In genomic region chr15:56734013-56734625, GRCh38 we compare ENCODE assay signal across 9 cellular contexts. TPM values are rescaled to one million over a fixed set of nuclear protein-coding genes. Genes with fewer than 3 reads are reported as not detected.
DNase-seq lines count a peak whose midpoint lies in the region; ATAC-seq, FAIRE-seq and TF ChIP-seq lines count a peak whose summit lies in the region.
"Had no signal": no experiment of that assay in that cellular context is flagged by ENCODE, and none has a peak within 500 bp of the region (broad histone marks: within the 10 kb centered on the region; RNA-seq: fewer than 3 reads in every experiment).

No MANE protein-coding gene starts in this region.

- TF ChIP-seq POLR2A in testis (IDR thresholded peaks at IDR 0.05) = no peak

- dilution Hi-C loops in keratinocyte (cut with MboI; ENCODE audit: extremely low pct_ligation_motif_present, low sequenced_read_pairs) = no loop called here

- no peaks in the 10 kb centered on the region for H3K9me3 Mint-ChIP-seq in activated CD8-positive, alpha-beta memory T cell treated with anti-CD3 and anti-CD28 coated beads, Interleukin-2, amount 10 ng/mL, durations not matched to agents 7 days and 5 days (ENCODE audit: low read depth)
- peaks cover 22% of the 10 kb centered on the region for H3K9me3 Mint-ChIP-seq in WTC11

- DNase-seq in activated CD8-positive, alpha-beta memory T cell treated with anti-CD3 and anti-CD28 coated beads, Interleukin-2, amount 10 ng/mL, durations not matched to agents 7 days and 5 days = no peak
- DNase-seq in activated CD8-positive, alpha-beta memory T cell treated with anti-CD3 and anti-CD28 coated beads, Interleukin-2, amount 50 U/mL, for 48 hours = no peak
- no peak for DNase-seq in WTC11 (ENCODE audit: low spot score)
- no peak for DNase-seq in keratinocyte (ENCODE audit: low read depth, low spot score)
- DNase-seq in testis = no peak
- DNase-seq in D341Med (ENCODE audit: low spot score) = no peak

- H3K9me3 ChIP-seq in keratinocyte (ENCODE audit: control insufficient read depth, low read depth, low read length) (no peaks in the 10 kb centered on the region), testis (no peaks in the 10 kb centered on the region)

- H3K9ac ChIP-seq in keratinocyte (ENCODE audit: control insufficient read depth, extremely low read depth, insufficient read depth, low read length) = no peak overlapping the region

- H3K4me1 ChIP-seq in keratinocyte (ENCODE audit: control insufficient read depth, extremely low read depth, insufficient read depth, low read length) (peaks cover 19% of the 10 kb centered on the region), testis (peaks cover 19% of the 10 kb centered on the region)

- no peaks in the 10 kb centered on the region for H3K27me3 ChIP-seq in keratinocyte (ENCODE audit: control insufficient read depth, extremely low read depth, insufficient read depth, low read length)
- H3K27me3 ChIP-seq in testis = no peaks in the 10 kb centered on the region

- 67% methylated on average over 9 of the region's 9 CpGs for WGBS in testis, 2 donors

- H3K27me3 Mint-ChIP-seq in activated CD8-positive, alpha-beta memory T cell treated with anti-CD3 and anti-CD28 coated beads, Interleukin-2, amount 10 ng/mL, durations not matched to agents 7 days and 5 days = peaks cover 3% of the 10 kb centered on the region
- H3K27me3 Mint-ChIP-seq in WTC11 (ENCODE audit: low read depth) = peaks cover 22% of the 10 kb centered on the region

- POLR2A ChIA-PET in WTC11 (lab: Charles Lee) = interaction anchor here (0.9 to 1.3 kb wide), 3 partner anchors 8 to 184 kb away, joined by 3 read pairs; partner anchors contain the start of gene TCF12

- peak overlapping the region; percentile 60 for H3K4me2 ChIP-seq in keratinocyte (ENCODE audit: control insufficient read depth, extremely low read depth, insufficient read depth, low read depth, low read length)

- H3K36me3 ChIP-seq in keratinocyte (ENCODE audit: control insufficient read depth in 2 of 2, extremely low read depth in 1 of 2, insufficient read depth in 2 of 2, low read length in 2 of 2) = peaks cover 0 to under 1% of the 10 kb centered on the region in 2 experiments
- no peaks in the 10 kb centered on the region for H3K36me3 ChIP-seq in testis (ENCODE audit: low read depth, missing control alignments)

- no peak for FAIRE-seq in keratinocyte (lab: Jason Lieb, UNC)

- peak overlapping the region; percentile 95 for H2AFZ ChIP-seq in keratinocyte (ENCODE audit: control insufficient read depth, low read length)

- intact Hi-C loops in testis (cut with DNase I; ENCODE audit: low total_unique reads) = no loop called here

- peak overlapping the region; percentile 9 for H3K4me3 Mint-ChIP-seq in activated CD8-positive, alpha-beta memory T cell treated with anti-CD3 and anti-CD28 coated beads, Interleukin-2, amount 10 ng/mL, durations not matched to agents 7 days and 5 days
- peak overlapping the region; percentile 18 for H3K4me3 Mint-ChIP-seq in WTC11
- H3K4me3 Mint-ChIP-seq: neural crest cell had no signal

- no peak for ATAC-seq in activated CD8-positive, alpha-beta memory T cell treated with anti-CD3 and anti-CD28 coated beads, Interleukin-2, amount 10 ng/mL, durations not matched to agents 7 days and 5 days
- no peak for ATAC-seq in WTC11
- no peak for ATAC-seq in GM21619 (IDR thresholded peaks at IDR 0.05; ENCODE audit: unreplicated experiment)
- ATAC-seq in HG03378 (IDR thresholded peaks at IDR 0.05; ENCODE audit: unreplicated experiment) = no peak

- peaks cover 11% of the 10 kb centered on the region for H3K36me3 Mint-ChIP-seq in activated CD8-positive, alpha-beta memory T cell treated with anti-CD3 and anti-CD28 coated beads, Interleukin-2, amount 10 ng/mL, durations not matched to agents 7 days and 5 days
- peaks cover 23% of the 10 kb centered on the region for H3K36me3 Mint-ChIP-seq in WTC11

- no peak overlapping the region for H3K4me3 ChIP-seq in keratinocyte (ENCODE audit: control insufficient read depth in 2 of 3, extremely low read depth in 1 of 3, insufficient read depth in 2 of 3, low read depth in 1 of 3, low read length in 3 of 3)
- peak overlapping the region; percentile 66 to 84 for H3K4me3 ChIP-seq in testis

- H4K20me1 ChIP-seq in keratinocyte (ENCODE audit: control insufficient read depth, extremely low read depth, insufficient read depth, low read length) = no peaks in the 10 kb centered on the region

- TF ChIP-seq CTCF in WTC11 (IDR thresholded peaks at IDR 0.05) (no peak), keratinocyte (optimal IDR thresholded peaks at IDR 0.05 in 1 of 3, IDR thresholded peaks at IDR 0.05 in 1 of 3, conservative IDR thresholded peaks at IDR 0.05 in 1 of 3; ENCODE audit: extremely low read depth in 1 of 3, insufficient read depth in 2 of 3, low read length in 3 of 3) (no peak), testis (IDR thresholded peaks at IDR 0.05) (no peak)

- H3K27ac ChIP-seq in keratinocyte (ENCODE audit: control insufficient read depth, insufficient read depth, low read length) (no peak overlapping the region), testis (peak overlapping the region; percentile 81 to 99)

- H3K27ac Mint-ChIP-seq in activated CD8-positive, alpha-beta memory T cell treated with anti-CD3 and anti-CD28 coated beads, Interleukin-2, amount 10 ng/mL, durations not matched to agents 7 days and 5 days = peak overlapping the region; percentile 25
- H3K27ac Mint-ChIP-seq in WTC11 = no peak overlapping the region

- peaks cover 23% of the 10 kb centered on the region for H3K4me1 Mint-ChIP-seq in activated CD8-positive, alpha-beta memory T cell treated with anti-CD3 and anti-CD28 coated beads, Interleukin-2, amount 10 ng/mL, durations not matched to agents 7 days and 5 days
- peaks cover 30% of the 10 kb centered on the region for H3K4me1 Mint-ChIP-seq in WTC11

- no peaks in the 10 kb centered on the region for H3K9me1 ChIP-seq in keratinocyte (ENCODE audit: control insufficient read depth, extremely low read depth, insufficient read depth, low read length)

- H3K79me2 ChIP-seq in keratinocyte (ENCODE audit: control insufficient read depth, insufficient read depth, low read length) = peaks cover 28% of the 10 kb centered on the region

- CTCF ChIA-PET in activated CD8-positive, alpha-beta memory T cell treated with anti-CD3 and anti-CD28 coated beads, Interleukin-2, amount 10 ng/mL, durations not matched to agents 7 days and 5 days (lab: Charles Lee) = interaction anchor here (1.0 to 1.4 kb wide), 2 partner anchors 136 to 266 kb away, joined by 3 read pairs; no protein-coding TSS in a partner anchor
- CTCF ChIA-PET in WTC11 (lab: Charles Lee) = interaction anchor here (0.9 kb wide), 1 partner anchor 15 kb away, joined by 3 read pairs; no protein-coding TSS in a partner anchor

TF ChIP-seq in WTC11, 78 proteins besides CTCF, POLR2A, EP300 and RAD21:
- TF ChIP-seq GABPB1 (CRISPR knock-in tag; IDR thresholded peaks at IDR 0.05) (no peak), ZNF138 (CRISPR knock-in tag; conservative IDR thresholded peaks at IDR 0.05) (no peak), ZNF121 (CRISPR knock-in tag; IDR thresholded peaks at IDR 0.05) (no peak), CREB1 (CRISPR knock-in tag; IDR thresholded peaks at IDR 0.05) (no peak)
- TF ChIP-seq, protein P1, sequence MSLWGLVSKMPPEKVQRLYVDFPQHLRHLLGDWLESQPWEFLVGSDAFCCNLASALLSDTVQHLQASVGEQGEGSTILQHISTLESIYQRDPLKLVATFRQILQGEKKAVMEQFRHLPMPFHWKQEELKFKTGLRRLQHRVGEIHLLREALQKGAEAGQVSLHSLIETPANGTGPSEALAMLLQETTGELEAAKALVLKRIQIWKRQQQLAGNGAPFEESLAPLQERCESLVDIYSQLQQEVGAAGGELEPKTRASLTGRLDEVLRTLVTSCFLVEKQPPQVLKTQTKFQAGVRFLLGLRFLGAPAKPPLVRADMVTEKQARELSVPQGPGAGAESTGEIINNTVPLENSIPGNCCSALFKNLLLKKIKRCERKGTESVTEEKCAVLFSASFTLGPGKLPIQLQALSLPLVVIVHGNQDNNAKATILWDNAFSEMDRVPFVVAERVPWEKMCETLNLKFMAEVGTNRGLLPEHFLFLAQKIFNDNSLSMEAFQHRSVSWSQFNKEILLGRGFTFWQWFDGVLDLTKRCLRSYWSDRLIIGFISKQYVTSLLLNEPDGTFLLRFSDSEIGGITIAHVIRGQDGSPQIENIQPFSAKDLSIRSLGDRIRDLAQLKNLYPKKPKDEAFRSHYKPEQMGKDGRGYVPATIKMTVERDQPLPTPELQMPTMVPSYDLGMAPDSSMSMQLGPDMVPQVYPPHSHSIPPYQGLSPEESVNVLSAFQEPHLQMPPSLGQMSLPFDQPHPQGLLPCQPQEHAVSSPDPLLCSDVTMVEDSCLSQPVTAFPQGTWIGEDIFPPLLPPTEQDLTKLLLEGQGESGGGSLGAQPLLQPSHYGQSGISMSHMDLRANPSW (CRISPR knock-in tag; conservative IDR thresholded peaks at IDR 0.05; ENCODE audit: low read depth) = no peak

RNA-seq across cellular contexts. Expression of gene ZNF280D, which starts 0.8 kb away (rescaled TPM):
- total RNA-seq in activated CD8-positive, alpha-beta memory T cell treated with anti-CD3 and anti-CD28 coated beads, Interleukin-2, amount 10 ng/mL, durations not matched to agents 7 days and 5 days = 10 to 100 TPM; 20.0 to 22.2 TPM
- 20.9 to 25.7 TPM (median 23.0 TPM) in 3 replicates for total RNA-seq in WTC11 (2021)
- polyA plus RNA-seq in keratinocyte = 4.0 to 8.7 TPM (median 4.0 TPM) in 3 replicates
- 10.5 TPM for polyA plus RNA-seq in keratinocyte (2011; ENCODE audit: low read depth)
- polyA plus RNA-seq in keratinocyte (2011; cell fraction: cytosol; rRNA removed) = 2.2 and 4.7 TPM in 2 replicates
- 7.9 and 11.8 TPM in 2 replicates for polyA plus RNA-seq in keratinocyte (2011; cell fraction: nucleus; rRNA removed)
- polyA plus RNA-seq in keratinocyte (2012; ENCODE audit: low replicate concordance) = 3.5 and 5.7 TPM in 2 replicates
- 1.4 to 10.7 TPM (median 8.9 TPM) in 3 replicates for polyA minus RNA-seq in keratinocyte
- polyA minus RNA-seq in keratinocyte (2011; cell fraction: cytosol; rRNA and poly(A)+ RNA removed) = 4.4 TPM
- 10.3 and 21.6 TPM in 2 replicates for polyA minus RNA-seq in keratinocyte (2011; cell fraction: nucleus; rRNA and poly(A)+ RNA removed)
- total RNA-seq in testis = 10 to 100 TPM; 48.6 to 50.2 TPM
- polyA plus RNA-seq in testis (ENCODE audit: insufficient read depth, low read depth, low replicate concordance) = 12.6 TPM

Comparison
In these comparisons a context has a peak if more than half of its experiments do, and no peak if none do; other contexts are left out.
1. H3K4me3 ChIP-seq: peak in testis (2 of 2); none in keratinocyte (0 of 3).